15 cellular contexts compared by ENCODE assay signal in genomic region chr6:227812-228338, GRCh38.
A peak's percentile ranks its signal among the peaks of the same experiment; 100 is the strongest.
DNase-seq lines count a peak whose midpoint lies in the region; ATAC-seq, FAIRE-seq and TF ChIP-seq lines count a peak whose summit lies in the region.
"Had no signal": no experiment of that assay in that cellular context is flagged by ENCODE, and none has a peak within 500 bp of the region (broad histone marks: within the 10 kb centered on the region; RNA-seq: fewer than 3 reads in every experiment).

No MANE protein-coding gene starts in this region.

- DNase-seq in D341Med (ENCODE audit: low spot score) (peak; percentile 25), WTC11 (ENCODE audit: low spot score) (no peak), LoVo (ENCODE audit: low spot score) (no peak), kidney glomerular epithelial cell (lab: John Stamatoyannopoulos, UW) (no peak), D721Med (ENCODE audit: insufficient read length, low spot score) (no peak), sciatic nerve (ENCODE audit: low spot score) (no peak)
- DNase-seq: activated T-cell treated with anti-CD3 and anti-CD28 coated beads, Interleukin-2, amount 50 U/mL, for 72 hours; MG63; NCI-H1694; NCI-H446; ovary; stimulated activated CD4-positive, alpha-beta T cell treated with anti-CD3 and anti-CD28 coated beads, Interleukin-4, amount 100 ng/mL, for 24 hours; SW 1271 had no signal

- FAIRE-seq in D721Med (lab: Jason Lieb, UNC), result no peak

- CTCF ChIA-PET in WTC11 (lab: Charles Lee), result interaction anchor here (3.4 kb wide), 1 partner anchor 11 kb away, joined by 23 read pairs; no protein-coding TSS in a partner anchor

- TF ChIP-seq CTCF in WTC11 (IDR thresholded peaks at IDR 0.05), result no peak
- TF ChIP-seq CTCF in D721Med (IDR thresholded peaks at IDR 0.05; ENCODE audit: insufficient read depth, missing control alignments), result no peak

- POLR2A ChIA-PET in WTC11 (lab: Charles Lee), result no interaction called here

- no peaks in the 10 kb centered on the region; the same call in 1 of the 2 replicates for H3K36me3 Mint-ChIP-seq in WTC11

- intact Hi-C loops in sciatic nerve (cut with DNase I), result no loop called here

- no peaks in the 10 kb centered on the region; the same call in 1 of the 2 replicates for H3K27me3 Mint-ChIP-seq in WTC11 (ENCODE audit: low read depth)

- peak; percentile 18 for ATAC-seq in GM18861 (IDR thresholded peaks at IDR 0.05; ENCODE audit: unreplicated experiment)
- peak; percentile 22 for ATAC-seq in HG02759 (IDR thresholded peaks at IDR 0.05; ENCODE audit: unreplicated experiment)
- peak; percentile 48; the same call in 1 of the 2 replicates for ATAC-seq in WTC11
- ATAC-seq in sciatic nerve, result no peak
- ATAC-seq: activated T-cell treated with anti-CD3 and anti-CD28 coated beads, Interleukin-2, amount 50 U/mL, for 72 hours had no signal

- no peak overlapping the region for H3K4me3 Mint-ChIP-seq in WTC11

- peaks cover 7% of the 10 kb centered on the region; the same call in 1 of the 2 replicates for H3K9me3 Mint-ChIP-seq in WTC11
- H3K9me3 Mint-ChIP-seq: activated T-cell treated with anti-CD3 and anti-CD28 coated beads, Interleukin-2, amount 50 U/mL, for 72 hours had no signal

- H3K4me1 Mint-ChIP-seq in WTC11, result peaks cover 9% of the 10 kb centered on the region

- H3K27ac Mint-ChIP-seq in WTC11, result no peak overlapping the region; the same call in 1 of the 2 replicates
- H3K27ac Mint-ChIP-seq: activated T-cell treated with anti-CD3 and anti-CD28 coated beads, Interleukin-2, amount 50 U/mL, for 72 hours had no signal

TF ChIP-seq in WTC11, 78 proteins besides CTCF, POLR2A, EP300 and RAD21:
- TF ChIP-seq FOXP4 (CRISPR knock-in tag; IDR thresholded peaks at IDR 0.05), result no peak
TF ChIP-seq in WTC11: peak in this region for 0.
